In genomic region chr21:29798840-29799239, GRCh38 we compare ENCODE assay signal across 27 cellular contexts.
"Had no signal": no experiment of that assay in that cellular context is flagged by ENCODE, and none has a peak within 500 bp of the region (broad histone marks: within the 10 kb centered on the region; RNA-seq: fewer than 3 reads in every experiment).

No MANE protein-coding gene starts in this region.

- H3K36me3 ChIP-seq: ascending aorta, breast epithelium, cardiac muscle cell, esophagus muscularis mucosa, gastrocnemius medialis, heart left ventricle had no signal

- H3K4me3 ChIP-seq: ascending aorta, breast epithelium, cardiac muscle cell, coronary artery, dorsolateral prefrontal cortex, esophagus muscularis mucosa, gastrocnemius medialis, heart left ventricle had no signal

- H3K9me3 ChIP-seq: ascending aorta, breast epithelium, esophagus muscularis mucosa, gastrocnemius medialis, heart left ventricle had no signal

- DNase-seq: activated CD4-positive, alpha-beta memory T cell treated with anti-CD3 and anti-CD28 coated beads, Interleukin-2, amount 10 ng/mL, durations not matched to agents 7 days and 5 days; activated CD4-positive, alpha-beta T cell treated with anti-CD3 and anti-CD28 coated beads for 1 hour; activated CD4-positive, alpha-beta T cell treated with anti-CD3 and anti-CD28 coated beads for 4 hours; activated CD4-positive, alpha-beta T cell treated with anti-CD3 and anti-CD28 coated beads, Interleukin-2, amount 10 ng/mL, durations not matched to agents 7 days and 5 days; activated CD4-positive, alpha-beta T cell treated with anti-CD3 and anti-CD28 coated beads, Interleukin-2, amount 50 U/mL, for 4 hours; activated CD8-positive, alpha-beta memory T cell treated with anti-CD3 and anti-CD28 coated beads, Interleukin-2, amount 50 U/mL, for 48 hours; activated gamma-delta T cell; activated naive CD4-positive, alpha-beta T cell; activated naive CD4-positive, alpha-beta T cell treated with anti-CD3 and anti-CD28 coated beads, Interleukin-2, amount 10 ng/mL, durations not matched to agents 7 days and 5 days; activated naive CD8-positive, alpha-beta T cell treated with anti-CD3 and anti-CD28 coated beads, Interleukin-2, amount 10 ng/mL, durations not matched to agents 7 days and 5 days; activated T-cell treated with anti-CD3 and anti-CD28 coated beads for 4 hours; activated T-cell treated with anti-CD3 and anti-CD28 coated beads, Interleukin-2, amount 50 U/mL, for 24 hours; activated T-cell treated with anti-CD3 and anti-CD28 coated beads, Interleukin-2, amount 50 U/mL, for 72 hours; dorsolateral prefrontal cortex; effector memory CD4-positive, alpha-beta T cell; erythroblast; foreskin keratinocyte; gastrocnemius medialis; glutamatergic neuron; heart left ventricle; T-helper 2 cell had no signal

- H3K27ac ChIP-seq: ascending aorta, breast epithelium, cardiac muscle cell, coronary artery, dorsolateral prefrontal cortex, esophagus muscularis mucosa, foreskin keratinocyte, gastrocnemius medialis, heart left ventricle had no signal

- H3K4me1 ChIP-seq: ascending aorta, breast epithelium, esophagus muscularis mucosa, foreskin keratinocyte, gastrocnemius medialis, heart left ventricle had no signal

- ATAC-seq: activated naive CD4-positive, alpha-beta T cell treated with anti-CD3 and anti-CD28 coated beads, Interleukin-2, amount 50 U/mL, for 72 hours; activated T-cell treated with anti-CD3 and anti-CD28 coated beads, Interleukin-2, amount 50 U/mL, for 72 hours; foreskin keratinocyte; gastrocnemius medialis; heart left ventricle had no signal

- H3K27me3 ChIP-seq: ascending aorta, cardiac muscle cell, dorsolateral prefrontal cortex, esophagus muscularis mucosa, foreskin keratinocyte, gastrocnemius medialis had no signal
